ENCODE assay signal across 1 cellular context in genomic region chr2:231189571-231190495, GRCh38.
TF ChIP-seq lines count a peak whose summit lies in the region.

No MANE protein-coding gene starts in this region.

TF ChIP-seq in K562, 482 proteins besides CTCF, POLR2A, EP300 and RAD21 (continued from another document):
- TF ChIP-seq PCBP1 (IDR thresholded peaks at IDR 0.05; ENCODE audit: low read depth, low read length, poor library complexity, severe bottlenecking) = no peak
